Comparison of ENCODE assay signal across 27 cellular contexts in the genomic region with DNA sequence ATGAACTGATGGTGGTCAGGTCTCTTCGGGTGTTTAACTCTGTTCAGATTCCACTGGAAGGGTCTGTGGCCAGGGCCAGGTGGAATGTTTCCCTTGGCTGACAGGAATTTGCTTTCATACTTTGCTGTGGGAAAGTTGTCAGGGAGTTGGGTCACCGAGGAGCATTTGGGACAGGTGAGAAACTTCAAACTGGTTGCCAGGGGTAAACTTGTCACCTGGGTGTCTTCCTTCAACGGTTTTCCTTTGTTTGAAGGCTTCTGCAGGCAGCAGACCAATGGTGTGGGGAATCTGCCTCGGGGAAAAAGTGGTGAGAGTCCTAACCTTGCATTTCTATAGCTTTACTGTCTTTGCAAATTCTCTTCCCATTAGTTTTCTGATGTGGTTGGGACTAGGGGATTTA.
"Had no signal": no experiment of that assay in that cellular context is flagged by ENCODE, and none has a peak within 500 bp of the region (broad histone marks: within the 10 kb centered on the region; RNA-seq: fewer than 3 reads in every experiment).

No MANE protein-coding gene starts in this region.

- H3K9me3 ChIP-seq: Peyer's patch, SJCRH30 had no signal

- H3K36me3 ChIP-seq: SJCRH30 had no signal

- H3K4me3 ChIP-seq: K562, Peyer's patch, SJCRH30 had no signal

- H3K27ac ChIP-seq: Peyer's patch, RWPE1, SJCRH30 had no signal

- DNase-seq: activated CD4-positive, alpha-beta T cell treated with anti-CD3 and anti-CD28 coated beads for 48 hours; activated CD4-positive, alpha-beta T cell treated with anti-CD3 and anti-CD28 coated beads, Interleukin-2, amount 50 U/mL, for 48 hours; activated CD4-positive, CD25-positive, alpha-beta regulatory T cell treated with anti-CD3 and anti-CD28 coated beads, Interleukin-2, amount 50 U/mL, for 72 hours; activated gamma-delta T cell; activated naive CD4-positive, alpha-beta T cell treated with anti-CD3 and anti-CD28 coated beads for 36 hours; activated T-cell treated with anti-CD3 and anti-CD28 coated beads, Interleukin-2, amount 50 U/mL, for 4 hours; cerebellar nuclear complex; Kasumi-1; MV-4-11; NCI-H1105; NCI-H1436; NCI-H1694 treated with DMSO at 0.1 percent for 48 hours; NCI-H2029 treated with DMSO at 0.1 percent for 48 hours; NCI-H345; NCI-H510A; NCI-H526 treated with DMSO at 0.1 percent for 48 hours; NCI-H82; Peyer's patch; Right ventricle myocardium superior; SJCRH30; T-helper 17 cell; T-helper 9 cell had no signal

- H3K27me3 Mint-ChIP-seq: activated naive CD8-positive, alpha-beta T cell; T-helper 17 cell had no signal

- H3K27me3 ChIP-seq: Peyer's patch, SJCRH30 had no signal

- H3K4me3 Mint-ChIP-seq: activated naive CD4-positive, alpha-beta T cell treated with anti-CD3 and anti-CD28 coated beads for 36 hours; activated naive CD8-positive, alpha-beta T cell; activated T-cell treated with anti-CD3 and anti-CD28 coated beads, Interleukin-2, amount 50 U/mL, for 4 hours; T-helper 17 cell; WTC11 had no signal

- H3K9me3 Mint-ChIP-seq: activated naive CD4-positive, alpha-beta T cell treated with anti-CD3 and anti-CD28 coated beads for 36 hours; activated T-cell treated with anti-CD3 and anti-CD28 coated beads, Interleukin-2, amount 50 U/mL, for 4 hours had no signal

- H3K4me1 ChIP-seq: Peyer's patch, SJCRH30 had no signal

- H3K36me3 Mint-ChIP-seq: activated naive CD8-positive, alpha-beta T cell; WTC11 had no signal

- H3K27ac Mint-ChIP-seq: activated naive CD4-positive, alpha-beta T cell treated with anti-CD3 and anti-CD28 coated beads for 36 hours; activated naive CD8-positive, alpha-beta T cell; T-helper 17 cell; WTC11 had no signal

- ATAC-seq: activated T-cell treated with anti-CD3 and anti-CD28 coated beads, Interleukin-2, amount 50 U/mL, for 4 hours; K562; SK-N-SH treated with all-trans-retinoic acid at 6 μM for 48 hours; T-helper 17 cell; WTC11 had no signal
